Comparison of ENCODE assay signal across 19 cellular contexts in the genomic region with DNA sequence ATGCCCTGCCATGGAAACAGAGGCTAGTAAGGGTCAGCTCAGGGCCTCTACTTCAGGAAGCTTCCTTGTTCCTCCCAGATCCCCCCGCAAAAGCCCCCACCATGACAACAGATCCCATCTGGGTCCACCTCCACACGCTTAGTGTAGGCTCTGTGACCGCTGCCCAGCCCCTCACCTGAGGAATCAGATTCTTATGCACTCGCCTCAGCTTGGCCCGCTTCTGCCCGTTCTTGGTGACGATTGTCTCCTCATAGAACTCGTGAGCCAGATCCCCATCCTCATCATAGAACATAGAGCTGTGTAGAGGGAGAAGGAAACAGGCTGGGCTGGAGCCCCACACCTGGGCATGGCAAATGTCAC. TPM values are rescaled to one million over a fixed set of nuclear protein-coding genes. Genes with fewer than 3 reads are reported as not detected.
DNase-seq lines count a peak whose midpoint lies in the region; ATAC-seq and TF ChIP-seq lines count a peak whose summit lies in the region.
"Had no signal": no experiment of that assay in that cellular context is flagged by ENCODE, and none has a peak within 500 bp of the region (broad histone marks: within the 10 kb centered on the region; RNA-seq: fewer than 3 reads in every experiment).

No MANE protein-coding gene starts in this region.

- no peak overlapping the region for H3K27ac Mint-ChIP-seq in natural killer cell
- peak overlapping the region in 1 of 2 donors; percentile 89 for H3K27ac Mint-ChIP-seq in natural killer cell treated with Interleukin-12 subunit alpha and Interleukin-12 subunit beta and Interleukin-15 and Interleukin-18, amount 100 ng/mL, for 72 hours
- H3K27ac Mint-ChIP-seq in WTC11: no peak overlapping the region
- peak overlapping the region in 1 of 6 donors; percentile 30 for H3K27ac Mint-ChIP-seq in immature natural killer cell
- H3K27ac Mint-ChIP-seq in stimulated activated naive B cell treated with anti-CD40 and anti-IgM and Interleukin-4, amounts not matched to agents 10 μg/mL and 1 μg/mL and 100 μg/mL, for 72 hours: no peak overlapping the region

- peaks cover 10 to 36% of the 10 kb centered on the region in 2 donors for H3K4me1 Mint-ChIP-seq in natural killer cell
- peaks cover 0 to 20% of the 10 kb centered on the region in 2 donors for H3K4me1 Mint-ChIP-seq in natural killer cell treated with Interleukin-12 subunit alpha and Interleukin-12 subunit beta and Interleukin-15 and Interleukin-18, amount 100 ng/mL, for 72 hours (ENCODE audit: low read depth in 2 of 2)
- peaks cover 30% of the 10 kb centered on the region for H3K4me1 Mint-ChIP-seq in WTC11
- H3K4me1 Mint-ChIP-seq in immature natural killer cell: peaks cover 31 to 33% of the 10 kb centered on the region in 2 donors
- H3K4me1 Mint-ChIP-seq in stimulated activated naive B cell treated with anti-CD40 and anti-IgM and Interleukin-4, amounts not matched to agents 10 μg/mL and 1 μg/mL and 100 μg/mL, for 72 hours: peaks cover 24 to 81% of the 10 kb centered on the region in 2 donors

- H3K27me3 Mint-ChIP-seq in natural killer cell (ENCODE audit: low read depth in 2 of 2) (no peaks in the 10 kb centered on the region), WTC11 (ENCODE audit: low read depth) (no peaks in the 10 kb centered on the region), immature natural killer cell (ENCODE audit: low read depth in 3 of 3) (peaks cover 0 to 8% (median 2%) of the 10 kb centered on the region in 3 donors)
- no peaks in the 10 kb centered on the region for H3K27me3 Mint-ChIP-seq in natural killer cell treated with Interleukin-12 subunit alpha and Interleukin-12 subunit beta and Interleukin-15 and Interleukin-18, amount 100 ng/mL, for 72 hours
- H3K27me3 Mint-ChIP-seq in stimulated activated naive B cell treated with anti-CD40 and anti-IgM and Interleukin-4, amounts not matched to agents 10 μg/mL and 1 μg/mL and 100 μg/mL, for 72 hours: no peaks in the 10 kb centered on the region

- H3K27ac ChIP-seq in ascending aorta: no peak overlapping the region
- H3K27ac ChIP-seq: colonic mucosa, KMS-11, parathyroid adenoma had no signal

- DNase-seq in natural killer cell (no peak), WTC11 (ENCODE audit: low spot score) (no peak), immature natural killer cell (no peak), MG63 (no peak), ascending aorta (ENCODE audit: low spot score in 2 of 2) (no peak)
- DNase-seq in natural killer cell treated with Interleukin-12 subunit alpha and Interleukin-12 subunit beta and Interleukin-15 and Interleukin-18, amount 100 ng/mL, for 72 hours (ENCODE audit: low spot score): no peak
- DNase-seq in stimulated activated naive B cell treated with anti-CD40 and anti-IgM and Interleukin-4, amounts not matched to agents 10 μg/mL and 1 μg/mL and 100 μg/mL, for 72 hours: no peak
- DNase-seq: activated effector memory CD4-positive, alpha-beta T cell treated with Interleukin-2 at 50 U/mL for 16 hours; colonic mucosa; DMS 273 treated with DMSO at 0.1 percent for 48 hours; NCI-H1417; NCI-H2171; NCI-H82 had no signal

- H3K36me3 ChIP-seq in MG63: peaks cover 8% of the 10 kb centered on the region
- peaks cover 18 to 34% of the 10 kb centered on the region in 2 donors for H3K36me3 ChIP-seq in ascending aorta

- H3K9me3 ChIP-seq in MG63 (no peaks in the 10 kb centered on the region), ascending aorta (no peaks in the 10 kb centered on the region)
- H3K9me3 ChIP-seq: colonic mucosa had no signal

- H3K4me3 Mint-ChIP-seq in natural killer cell: peak overlapping the region; percentile 17
- no peak overlapping the region for H3K4me3 Mint-ChIP-seq in natural killer cell treated with Interleukin-12 subunit alpha and Interleukin-12 subunit beta and Interleukin-15 and Interleukin-18, amount 100 ng/mL, for 72 hours
- peak overlapping the region; percentile 29; the same call in 1 of the 2 replicates for H3K4me3 Mint-ChIP-seq in WTC11
- peak overlapping the region; percentile 21 to 95 (median 41) for H3K4me3 Mint-ChIP-seq in immature natural killer cell
- H3K4me3 Mint-ChIP-seq in stimulated activated naive B cell treated with anti-CD40 and anti-IgM and Interleukin-4, amounts not matched to agents 10 μg/mL and 1 μg/mL and 100 μg/mL, for 72 hours: peak overlapping the region; percentile 25 to 35

- POLR2A ChIA-PET in WTC11 (lab: Charles Lee): interaction anchor here (0.8 kb wide), 1 partner anchor 11 kb away, joined by 3 read pairs; no protein-coding TSS in a partner anchor

- ATAC-seq in natural killer cell: no peak
- no peak for ATAC-seq in natural killer cell treated with Interleukin-12 subunit alpha and Interleukin-12 subunit beta and Interleukin-15 and Interleukin-18, amount 100 ng/mL, for 72 hours
- ATAC-seq in WTC11: no peak
- no peak for ATAC-seq in stimulated activated naive B cell treated with anti-CD40 and anti-IgM and Interleukin-4, amounts not matched to agents 10 μg/mL and 1 μg/mL and 100 μg/mL, for 72 hours (replicated peaks)
- no peak for ATAC-seq in GM18519 (IDR thresholded peaks at IDR 0.05; ENCODE audit: low FRiP score, unreplicated experiment)
- ATAC-seq: Panc1, SK-N-SH treated with all-trans-retinoic acid at 6 μM for 48 hours had no signal

- peaks cover 5 to 23% of the 10 kb centered on the region in 2 donors for H3K4me1 ChIP-seq in ascending aorta

- H3K9me3 Mint-ChIP-seq in natural killer cell: no peaks in the 10 kb centered on the region
- H3K9me3 Mint-ChIP-seq in natural killer cell treated with Interleukin-12 subunit alpha and Interleukin-12 subunit beta and Interleukin-15 and Interleukin-18, amount 100 ng/mL, for 72 hours: no peaks in the 10 kb centered on the region
- no peaks in the 10 kb centered on the region for H3K9me3 Mint-ChIP-seq in WTC11
- H3K9me3 Mint-ChIP-seq in immature natural killer cell: no peaks in the 10 kb centered on the region
- no peaks in the 10 kb centered on the region for H3K9me3 Mint-ChIP-seq in stimulated activated naive B cell treated with anti-CD40 and anti-IgM and Interleukin-4, amounts not matched to agents 10 μg/mL and 1 μg/mL and 100 μg/mL, for 72 hours

- CTCF ChIA-PET in WTC11 (lab: Charles Lee): no interaction called here

- TF ChIP-seq CTCF in natural killer cell (IDR thresholded peaks at IDR 0.05) (no peak), WTC11 (IDR thresholded peaks at IDR 0.05) (no peak), ascending aorta (IDR thresholded peaks at IDR 0.05) (no peak)

- H3K36me3 Mint-ChIP-seq in natural killer cell (no peaks in the 10 kb centered on the region), WTC11 (peaks cover 18% of the 10 kb centered on the region), immature natural killer cell (peaks cover 0 to 4% (median 0%) of the 10 kb centered on the region in 3 donors)
- H3K36me3 Mint-ChIP-seq in natural killer cell treated with Interleukin-12 subunit alpha and Interleukin-12 subunit beta and Interleukin-15 and Interleukin-18, amount 100 ng/mL, for 72 hours: no peaks in the 10 kb centered on the region
- H3K36me3 Mint-ChIP-seq in stimulated activated naive B cell treated with anti-CD40 and anti-IgM and Interleukin-4, amounts not matched to agents 10 μg/mL and 1 μg/mL and 100 μg/mL, for 72 hours: peaks cover 29 to 45% of the 10 kb centered on the region in 2 donors

- intact Hi-C loops in natural killer cell (cut with micrococcal nuclease): no loop called here
- intact Hi-C loops in ascending aorta (cut with DNase I): no loop called here

- H3K4me3 ChIP-seq in MG63: no peak overlapping the region
- no peak overlapping the region for H3K4me3 ChIP-seq in ascending aorta
- H3K4me3 ChIP-seq: colonic mucosa had no signal

- H3K27me3 ChIP-seq in MG63 (no peaks in the 10 kb centered on the region), ascending aorta (no peaks in the 10 kb centered on the region)
- H3K27me3 ChIP-seq: colonic mucosa had no signal

TF ChIP-seq in WTC11, 78 proteins besides CTCF, POLR2A, EP300 and RAD21 (continues in another document):
- TF ChIP-seq TCF7 (CRISPR knock-in tag; IDR thresholded peaks at IDR 0.05; ENCODE audit: low read depth): no peak

RNA-seq across cellular contexts. Expression of a gene that starts 1.9 kb away (rescaled TPM):
- total RNA-seq in natural killer cell (10 to 100 TPM; 18.4 to 23.4 (median 21.3) TPM), WTC11 (2021) (34.7 to 41.1 TPM (median 38.0 TPM) in 3 replicates), ascending aorta (25.4 TPM)
- 10 to 100 TPM; 26.9 to 31.9 TPM for total RNA-seq in natural killer cell treated with Interleukin-12 subunit alpha and Interleukin-12 subunit beta and Interleukin-15 and Interleukin-18, amount 100 ng/mL, for 72 hours
- polyA plus RNA-seq in immature natural killer cell: 10 to 100 TPM; 42.9 to 70.4 (median 68.4) TPM
- total RNA-seq in MG63 (2014; rRNA removed; shearing (Covaris generic); ENCODE audit: low replicate concordance): 8.0 and 13.5 TPM in 2 replicates

RNA-seq across cellular contexts. Expression of a gene that starts 3.6 kb away (rescaled TPM):
- total RNA-seq in natural killer cell: 1 to 10 TPM; 1.2 to 3.7 (median 3.1) TPM
- 10 to 100 TPM in 1 of 2 donors, 1 to 10 TPM in 1; 5.6 to 11.1 TPM for total RNA-seq in natural killer cell treated with Interleukin-12 subunit alpha and Interleukin-12 subunit beta and Interleukin-15 and Interleukin-18, amount 100 ng/mL, for 72 hours
- total RNA-seq in WTC11 (2021): 58.0 to 65.6 TPM (median 62.9 TPM) in 3 replicates
- 10 to 100 TPM in 2 of 3 donors, 1 to 10 TPM in 1; 4.9 to 15.0 (median 10.8) TPM for polyA plus RNA-seq in immature natural killer cell
- total RNA-seq in MG63 (2014; rRNA removed; shearing (Covaris generic); ENCODE audit: low replicate concordance): 15.5 and 30.7 TPM in 2 replicates
- 449 TPM for total RNA-seq in ascending aorta

RNA-seq across cellular contexts. Expression of a gene that starts 14.5 kb away (rescaled TPM):
- total RNA-seq in natural killer cell (100 to 1,000 TPM; 298 to 329 (median 305) TPM), WTC11 (2021) (13.2 to 14.5 TPM (median 14.5 TPM) in 3 replicates), ascending aorta (34.9 TPM)
- 10 to 100 TPM; 48.2 to 65.4 TPM for total RNA-seq in natural killer cell treated with Interleukin-12 subunit alpha and Interleukin-12 subunit beta and Interleukin-15 and Interleukin-18, amount 100 ng/mL, for 72 hours
- 100 to 1,000 TPM; 172 to 253 (median 187) TPM for polyA plus RNA-seq in immature natural killer cell
- 17.5 and 42.0 TPM in 2 replicates for total RNA-seq in MG63 (2014; rRNA removed; shearing (Covaris generic); ENCODE audit: low replicate concordance)

RNA-seq across cellular contexts. Expression of a gene that starts 19.4 kb away (rescaled TPM):
- 1 to 10 TPM; 3.0 to 6.3 (median 3.5) TPM for total RNA-seq in natural killer cell
- total RNA-seq in natural killer cell treated with Interleukin-12 subunit alpha and Interleukin-12 subunit beta and Interleukin-15 and Interleukin-18, amount 100 ng/mL, for 72 hours: 1 to 10 TPM in 1 of 2 donors, under 1 TPM in 1; 0.95 to 1.4 TPM
- 0.46 to 0.80 TPM (median 0.74 TPM) in 3 replicates for total RNA-seq in WTC11 (2021)
- polyA plus RNA-seq in immature natural killer cell: 1 to 10 TPM; 2.3 to 3.7 (median 3.6) TPM
- 0.43 TPM in 1 of 2 replicates, not detected in the other for total RNA-seq in MG63 (2014; rRNA removed; shearing (Covaris generic); ENCODE audit: low replicate concordance)
- not detected for total RNA-seq in ascending aorta

RNA-seq across cellular contexts. Expression of a gene that starts 22.8 kb away (rescaled TPM):
- total RNA-seq in natural killer cell: 1 to 10 TPM in 1 of 3 donors, under 1 TPM in 1, not detected in 1; 0.82 to 1.2 TPM
- total RNA-seq in natural killer cell treated with Interleukin-12 subunit alpha and Interleukin-12 subunit beta and Interleukin-15 and Interleukin-18, amount 100 ng/mL, for 72 hours: under 1 TPM; 0.25 to 0.26 TPM
- 3.4 to 3.8 TPM (median 3.5 TPM) in 3 replicates for total RNA-seq in WTC11 (2021)
- under 1 TPM in 2 of 3 donors, not detected in 1; 0.18 to 0.57 TPM for polyA plus RNA-seq in immature natural killer cell
- total RNA-seq in MG63 (2014; rRNA removed; shearing (Covaris generic); ENCODE audit: low replicate concordance): 1.4 TPM in 1 of 2 replicates, not detected in the other
- total RNA-seq in ascending aorta: 49.5 TPM
- total RNA-seq: mononuclear cell had no signal
